In genomic region chrX:24395775-24396174, GRCh38 we compare ENCODE assay signal across 9 cellular contexts. TPM values are rescaled to one million over a fixed set of nuclear protein-coding genes. Genes with fewer than 3 reads are reported as not detected.
A peak's percentile ranks its signal among the peaks of the same experiment; 100 is the strongest.
DNase-seq lines count a peak whose midpoint lies in the region; ATAC-seq and TF ChIP-seq lines count a peak whose summit lies in the region.
"Had no signal": no experiment of that assay in that cellular context is flagged by ENCODE, and none has a peak within 500 bp of the region (broad histone marks: within the 10 kb centered on the region; RNA-seq: fewer than 3 reads in every experiment).

No MANE protein-coding gene starts in this region.

- no peak overlapping the region for H3K4me2 ChIP-seq in DND-41 (ENCODE audit: insufficient read depth, low read length)

- H3K27ac Mint-ChIP-seq in MCF 10A (ENCODE audit: low read depth, unreplicated experiment) (no peak overlapping the region), immature natural killer cell (no peak overlapping the region)
- H3K27ac Mint-ChIP-seq: dendritic cell treated with granulocyte-macrophage colony-stimulating factor and Interleukin-4, amounts not matched to agents 40 ng/mL and 50 ng/mL, for 4 days had no signal

- H3K9me3 Mint-ChIP-seq in MCF 10A (ENCODE audit: unreplicated experiment) (no peaks in the 10 kb centered on the region), immature natural killer cell (no peaks in the 10 kb centered on the region)
- H3K9me3 Mint-ChIP-seq: dendritic cell treated with granulocyte-macrophage colony-stimulating factor and Interleukin-4, amounts not matched to agents 40 ng/mL and 50 ng/mL, for 4 days had no signal

- H2AFZ ChIP-seq in DND-41 (ENCODE audit: low read depth, low read length): no peak overlapping the region

- POLR2A ChIA-PET in MCF 10A (lab: Yijun Ruan, JAX): interaction anchor here (0.5 to 4.8 kb wide), 3 partner anchors 70 to 444 kb away, joined by 3 to 46 read pairs (median 12); partner anchors contain the start of gene PDK3

- H4K20me1 ChIP-seq in DND-41 (ENCODE audit: insufficient read depth, low read length): no peaks in the 10 kb centered on the region

- H3K27me3 Mint-ChIP-seq in MCF 10A (ENCODE audit: insufficient read depth, unreplicated experiment): peaks cover 60% of the 10 kb centered on the region
- peaks cover 0 to 6% (median 1%) of the 10 kb centered on the region in 3 donors for H3K27me3 Mint-ChIP-seq in immature natural killer cell (ENCODE audit: low read depth in 3 of 3)

- no peak overlapping the region for H3K4me3 Mint-ChIP-seq in MCF 10A (ENCODE audit: unreplicated experiment)
- H3K4me3 Mint-ChIP-seq in immature natural killer cell: no peak overlapping the region
- H3K4me3 Mint-ChIP-seq: dendritic cell treated with granulocyte-macrophage colony-stimulating factor and Interleukin-4, amounts not matched to agents 40 ng/mL and 50 ng/mL, for 4 days had no signal

- TF ChIP-seq CTCF in DND-41 (IDR thresholded peaks at IDR 0.05; ENCODE audit: borderline replicate concordance, extremely low read depth, low read length, poor library complexity, severe bottlenecking) (peak; percentile 79), MCF 10A (IDR thresholded peaks at IDR 0.05; ENCODE audit: unreplicated experiment) (peak; percentile 68)

- no peaks in the 10 kb centered on the region for H3K9me3 ChIP-seq in DND-41 (ENCODE audit: insufficient read depth, low read length, severe bottlenecking)

- H3K4me1 Mint-ChIP-seq in MCF 10A (ENCODE audit: insufficient read depth, unreplicated experiment): peaks cover 6% of the 10 kb centered on the region
- peaks cover 0 to 6% of the 10 kb centered on the region in 2 donors for H3K4me1 Mint-ChIP-seq in immature natural killer cell

- H3K27ac ChIP-seq in DND-41 (ENCODE audit: low read length): no peak overlapping the region

- no peaks in the 10 kb centered on the region for H3K36me3 Mint-ChIP-seq in MCF 10A (ENCODE audit: insufficient read depth, unreplicated experiment)
- no peaks in the 10 kb centered on the region for H3K36me3 Mint-ChIP-seq in immature natural killer cell

- H3K4me1 ChIP-seq in DND-41 (ENCODE audit: insufficient read depth, low read length): no peaks in the 10 kb centered on the region

- no peaks in the 10 kb centered on the region for H3K79me2 ChIP-seq in DND-41 (ENCODE audit: insufficient read depth, low read length)

- H3K9ac ChIP-seq in DND-41 (ENCODE audit: low read depth, low read length): no peak overlapping the region

- CTCF ChIA-PET in MCF 10A (lab: Yijun Ruan, JAX): interaction anchor here (0.6 to 9.4 kb wide), 19 partner anchors 9 to 748 kb away, joined by 3 to 310 read pairs (median 4); no protein-coding TSS in a partner anchor

- no peaks in the 10 kb centered on the region for H3K27me3 ChIP-seq in DND-41 (ENCODE audit: insufficient read depth, low read length, poor library complexity)

- H3K36me3 ChIP-seq in DND-41 (ENCODE audit: insufficient read depth, low read length): no peaks in the 10 kb centered on the region

- no peak overlapping the region for H3K4me3 ChIP-seq in DND-41 (ENCODE audit: low read depth in 1 of 2, low read length in 2 of 2)

- ATAC-seq in DND-41 (ENCODE audit: insufficient read depth, low read depth) (peak; percentile 79), GM21529 (IDR thresholded peaks at IDR 0.05; ENCODE audit: unreplicated experiment) (peak; percentile 92), GM18519 (IDR thresholded peaks at IDR 0.05; ENCODE audit: low FRiP score, unreplicated experiment) (no peak)

- DNase-seq in DND-41 (peak; percentile 54), NCI-H1048 (lab: John Stamatoyannopoulos, UW) (peak; percentile 12), SKM-1 (lab: John Stamatoyannopoulos, UW; ENCODE audit: unreplicated experiment) (peak; percentile 9), MCF 10A (ENCODE audit: unreplicated experiment) (peak; percentile 79), immature natural killer cell (peak; percentile 50 to 61 (median 58))
- peak; percentile 54 for DNase-seq in stimulated activated CD4-positive, alpha-beta T cell treated with anti-CD3 and anti-CD28 coated beads, Interleukin-4, amount 100 ng/mL, for 24 hours

- intact Hi-C loops in MCF 10A (cut with micrococcal nuclease): loop anchor here (1.0 to 10.0 kb wide), 5 partner anchors 104 to 747 kb away; no protein-coding TSS in a partner anchor

- no TSS peak for BruUV-seq in MCF 10A (replicated peaks; lab: Mats Ljungman, UMichigan)

RNA-seq across cellular contexts. Expression of gene SUPT20HL1, which starts 35.3 kb away (rescaled TPM):
- total RNA-seq in MCF 10A (2022): not detected in 2 replicates
- not detected for polyA plus RNA-seq in immature natural killer cell

Comparison
In these comparisons a context has a peak if more than half of its experiments do, and no peak if none do; other contexts are left out.
1. DNase-seq: peak in every context shown above with its lines; median percentile 79 in MCF 10A; 58 in immature natural killer cell; 54 in DND-41; 54 in stimulated activated CD4-positive, alpha-beta T cell treated with anti-CD3 and anti-CD28 coated beads, Interleukin-4, amount 100 ng/mL, for 24 hours; 12 in NCI-H1048; 9 in SKM-1.